ENCODE assay signal across 13 cellular contexts in the genomic region with DNA sequence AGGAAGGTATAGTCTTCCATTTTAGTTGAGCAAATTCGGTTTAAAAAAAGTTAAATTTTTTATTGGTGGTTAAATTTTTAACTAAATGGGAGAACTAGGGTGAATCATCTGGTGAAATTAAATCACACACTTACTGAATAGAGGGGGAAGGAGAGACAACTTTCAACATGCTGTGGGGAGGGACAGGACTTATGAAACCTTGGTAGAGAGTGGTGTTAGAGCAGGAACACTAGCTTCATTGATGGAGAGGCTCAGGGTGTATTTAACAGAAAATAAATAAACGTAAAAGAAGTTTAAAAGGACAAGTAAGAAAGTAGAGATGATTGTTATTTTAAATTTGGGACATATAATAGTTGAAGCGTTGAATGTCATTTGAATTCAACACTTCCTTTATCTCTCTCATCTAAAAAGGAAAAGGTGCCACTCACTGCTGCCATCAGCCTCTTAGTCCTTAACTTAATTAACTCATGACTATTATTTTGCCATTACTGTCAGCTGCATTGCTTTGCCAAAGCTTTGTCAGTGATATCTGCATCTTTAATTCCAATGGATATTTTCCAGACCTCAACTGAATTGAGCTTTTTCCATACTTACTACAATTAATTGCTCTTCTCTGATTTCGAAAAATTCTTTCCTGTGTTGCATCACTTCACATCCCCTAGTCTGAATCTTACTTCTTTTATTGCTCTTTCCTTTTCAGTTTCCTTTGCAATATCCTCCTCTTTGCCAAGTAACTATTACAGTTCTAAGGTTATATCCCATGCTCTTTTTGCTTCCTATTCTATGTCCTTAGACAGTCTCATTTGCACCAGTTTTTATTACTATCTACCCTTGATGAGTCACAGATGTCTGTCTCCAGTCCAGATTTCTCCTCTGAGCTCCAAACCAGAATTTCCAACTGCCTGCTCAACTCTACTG.
DNase-seq lines count a peak whose midpoint lies in the region; ATAC-seq and TF ChIP-seq lines count a peak whose summit lies in the region.
"Had no signal": no experiment of that assay in that cellular context is flagged by ENCODE, and none has a peak within 500 bp of the region (broad histone marks: within the 10 kb centered on the region; RNA-seq: fewer than 3 reads in every experiment).

No MANE protein-coding gene starts in this region.

- TF ChIP-seq EP300 in suprapubic skin (IDR thresholded peaks at IDR 0.05): no peak

- TF ChIP-seq CTCF in epithelial cell of esophagus (IDR thresholded peaks at IDR 0.05; ENCODE audit: insufficient read depth, low read depth, low read length, missing control alignments): no peak
- TF ChIP-seq CTCF in omental fat pad (IDR thresholded peaks at IDR 0.05): no peak
- TF ChIP-seq CTCF in suprapubic skin (IDR thresholded peaks at IDR 0.05): no peak

- H3K4me1 ChIP-seq in suprapubic skin: no peaks in the 10 kb centered on the region

- H3K4me3 ChIP-seq in epithelial cell of esophagus (ENCODE audit: low read length): no peak overlapping the region
- no peak overlapping the region for H3K4me3 ChIP-seq in suprapubic skin
- H3K4me3 ChIP-seq: dorsolateral prefrontal cortex, thoracic aorta had no signal

- peak; percentile 81 for ATAC-seq in omental fat pad (ENCODE audit: low FRiP score)
- no peak for ATAC-seq in HG03280 (IDR thresholded peaks at IDR 0.05; ENCODE audit: unreplicated experiment)

- no peak for TF ChIP-seq POLR2A in suprapubic skin (IDR thresholded peaks at IDR 0.05)

- no peaks in the 10 kb centered on the region for H3K9me3 ChIP-seq in suprapubic skin

- WGBS in suprapubic skin: 54% methylated on average over 4 of the region's 4 CpGs

- DNase-seq in EH (ENCODE audit: low read depth): peak; percentile 90
- peak; percentile 71 for DNase-seq in NOMO-1 treated with dmso at 0.1 percent for 144 hours (lab: John Stamatoyannopoulos, UW; ENCODE audit: unreplicated experiment)
- peak; percentile 42 for DNase-seq in epithelial cell of esophagus (ENCODE audit: low read depth)
- DNase-seq in omental fat pad (ENCODE audit: low spot score): no peak
- DNase-seq in suprapubic skin (ENCODE audit: low spot score in 2 of 2): no peak
- DNase-seq in activated gamma-delta T cell treated with Interleukin-2 at 50 U/mL for 16 hours: no peak
- DNase-seq in NCI-H2171 treated with DMSO at 0.1 percent for 48 hours (lab: John Stamatoyannopoulos, UW): no peak
- DNase-seq: DMS 273 treated with DMSO at 0.1 percent for 48 hours, dorsolateral prefrontal cortex, Karpas-422, NCI-H524 had no signal

- H3K27ac ChIP-seq in suprapubic skin: no peak overlapping the region
- H3K27ac ChIP-seq: dorsolateral prefrontal cortex, thoracic aorta had no signal

- H3K36me3 ChIP-seq in suprapubic skin: no peaks in the 10 kb centered on the region
- H3K36me3 ChIP-seq: thoracic aorta had no signal

- H3K27me3 ChIP-seq in suprapubic skin: no peaks in the 10 kb centered on the region

Comparison
In these comparisons a context has a peak if more than half of its experiments do, and no peak if none do; other contexts are left out.
1. DNase-seq: peak in EH (single experiment), NOMO-1 treated with dmso at 0.1 percent for 144 hours (single experiment) and epithelial cell of esophagus (single experiment); none in omental fat pad (single experiment), suprapubic skin (0 of 2), activated gamma-delta T cell treated with Interleukin-2 at 50 U/mL for 16 hours (single experiment) and NCI-H2171 treated with DMSO at 0.1 percent for 48 hours (single experiment).